Comparison of ENCODE assay signal across 8 cellular contexts in genomic region chr1:11478571-11479374, GRCh38. TPM values are rescaled to one million over a fixed set of nuclear protein-coding genes. Genes with fewer than 3 reads are reported as not detected.
DNase-seq lines count a peak whose midpoint lies in the region; ATAC-seq and TF ChIP-seq lines count a peak whose summit lies in the region.

A gene with protein sequence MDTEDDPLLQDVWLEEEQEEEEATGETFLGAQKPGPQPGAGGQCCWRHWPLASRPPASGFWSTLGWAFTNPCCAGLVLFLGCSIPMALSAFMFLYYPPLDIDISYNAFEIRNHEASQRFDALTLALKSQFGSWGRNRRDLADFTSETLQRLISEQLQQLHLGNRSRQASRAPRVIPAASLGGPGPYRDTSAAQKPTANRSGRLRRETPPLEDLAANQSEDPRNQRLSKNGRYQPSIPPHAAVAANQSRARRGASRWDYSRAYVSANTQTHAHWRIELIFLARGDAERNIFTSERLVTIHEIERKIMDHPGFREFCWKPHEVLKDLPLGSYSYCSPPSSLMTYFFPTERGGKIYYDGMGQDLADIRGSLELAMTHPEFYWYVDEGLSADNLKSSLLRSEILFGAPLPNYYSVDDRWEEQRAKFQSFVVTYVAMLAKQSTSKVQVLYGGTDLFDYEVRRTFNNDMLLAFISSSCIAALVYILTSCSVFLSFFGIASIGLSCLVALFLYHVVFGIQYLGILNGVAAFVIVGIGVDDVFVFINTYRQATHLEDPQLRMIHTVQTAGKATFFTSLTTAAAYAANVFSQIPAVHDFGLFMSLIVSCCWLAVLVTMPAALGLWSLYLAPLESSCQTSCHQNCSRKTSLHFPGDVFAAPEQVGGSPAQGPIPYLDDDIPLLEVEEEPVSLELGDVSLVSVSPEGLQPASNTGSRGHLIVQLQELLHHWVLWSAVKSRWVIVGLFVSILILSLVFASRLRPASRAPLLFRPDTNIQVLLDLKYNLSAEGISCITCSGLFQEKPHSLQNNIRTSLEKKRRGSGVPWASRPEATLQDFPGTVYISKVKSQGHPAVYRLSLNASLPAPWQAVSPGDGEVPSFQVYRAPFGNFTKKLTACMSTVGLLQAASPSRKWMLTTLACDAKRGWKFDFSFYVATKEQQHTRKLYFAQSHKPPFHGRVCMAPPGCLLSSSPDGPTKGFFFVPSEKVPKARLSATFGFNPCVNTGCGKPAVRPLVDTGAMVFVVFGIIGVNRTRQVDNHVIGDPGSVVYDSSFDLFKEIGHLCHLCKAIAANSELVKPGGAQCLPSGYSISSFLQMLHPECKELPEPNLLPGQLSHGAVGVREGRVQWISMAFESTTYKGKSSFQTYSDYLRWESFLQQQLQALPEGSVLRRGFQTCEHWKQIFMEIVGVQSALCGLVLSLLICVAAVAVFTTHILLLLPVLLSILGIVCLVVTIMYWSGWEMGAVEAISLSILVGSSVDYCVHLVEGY (N-terminal part only) (plus strand): TSS chr1:11479155. CDS start chr1:11500993, 21,838 bp downstream.

- H3K4me1 ChIP-seq in HAP-1 (no peaks in the 10 kb centered on the region; the same call in 1 of the 2 replicates), gastrocnemius medialis (peaks cover 6 to 9% of the 10 kb centered on the region in 2 donors)

- no peak within 1 kb of the TSS for H3K27ac ChIP-seq in gastrocnemius medialis

- no peaks in the 10 kb centered on the region for H3K36me3 Mint-ChIP-seq in T-cell

- H3K36me3 ChIP-seq in HAP-1 (replicated peaks) (no peaks in the 10 kb centered on the region), gastrocnemius medialis (no peaks in the 10 kb centered on the region)

- H3K27me3 Mint-ChIP-seq in T-cell: peaks cover 41 to 56% of the 10 kb centered on the region in 2 donors

- DNase-seq in EH (ENCODE audit: low read depth) (peak; percentile 64), HAP-1 (ENCODE audit: low spot score in 2 of 2) (peak; percentile 77 to 92), NB4 (ENCODE audit: low read depth) (peak; percentile 56), T-cell (peak; percentile 19 to 68 (median 52)), amniotic stem cell (lab: John Stamatoyannopoulos, UW) (peak; percentile 24), hepatic stellate cell (ENCODE audit: low spot score) (peak; percentile 90), gastrocnemius medialis (no peak), cortex of kidney (lab: John Stamatoyannopoulos, UW) (no peak)

- POLR2A ChIA-PET in T-cell (lab: Charles Lee): no interaction called here

- ATAC-seq in T-cell (replicated peaks in 1 of 4): peak; percentile 83 to 89 (median 88)
- no peak for ATAC-seq in gastrocnemius medialis

- H3K4me3 ChIP-seq in HAP-1 (peak within 1 kb of the TSS; percentile 37), NB4 (ENCODE audit: low read depth, low read length) (no peak within 1 kb of the TSS), gastrocnemius medialis (peak within 1 kb of the TSS; percentile 48 to 60 (median 50))

- intact Hi-C loops in gastrocnemius medialis (cut with DNase I; ENCODE audit: low total_unique reads): loop anchor here (2.0 kb wide), 1 partner anchor 164 kb away; no protein-coding TSS in a partner anchor

- H3K9me3 ChIP-seq in HAP-1: no peaks in the 10 kb centered on the region
- H3K9me3 ChIP-seq in gastrocnemius medialis: no peaks in the 10 kb centered on the region

- H3K9me3 Mint-ChIP-seq in T-cell: peaks cover 0 to 5% (median 0%) of the 10 kb centered on the region in 3 donors

- TF ChIP-seq POLR2A in NB4 (IDR thresholded peaks at IDR 0.05; ENCODE audit: extremely low read depth, insufficient read length) (no peak), gastrocnemius medialis (IDR thresholded peaks at IDR 0.05) (peak in 1 of 2 donors; percentile 12)

- CTCF ChIA-PET in T-cell (lab: Charles Lee): interaction anchor here in 1 of 2 donors (0.6 kb wide), 1 partner anchor 1678 kb away, joined by 3 read pairs; no protein-coding TSS in a partner anchor

- H3K4me1 Mint-ChIP-seq in T-cell: peaks cover 13 to 17% (median 16%) of the 10 kb centered on the region in 3 donors

- H3K4me3 Mint-ChIP-seq in T-cell: peak within 1 kb of the TSS; percentile 64 to 80 (median 70)

- in situ Hi-C loops in HAP-1 (cut with MboI; ENCODE audit: low sequenced_read_pairs): loop anchor here (10.0 kb wide), 1 partner anchor 236 kb away; no protein-coding TSS in a partner anchor
- in situ Hi-C loops in gastrocnemius medialis (cut with MboI; ENCODE audit: low sequenced_read_pairs in 4 of 4): no loop called here

- peaks cover 19% of the 10 kb centered on the region for H3K27me3 ChIP-seq in HAP-1 (ENCODE audit: low read depth)
- H3K27me3 ChIP-seq in gastrocnemius medialis: peaks cover 60 to 68% (median 61%) of the 10 kb centered on the region in 3 donors

- H3K27ac Mint-ChIP-seq in T-cell: no peak within 1 kb of the TSS

- TF ChIP-seq CTCF in NB4 (IDR thresholded peaks at IDR 0.05; ENCODE audit: low read depth, low read length): peak; percentile 32
- peak in 4 of 5 experiments; percentile 6 to 54 (median 42) for TF ChIP-seq CTCF in gastrocnemius medialis (IDR thresholded peaks at IDR 0.05 in 4 of 5, conservative IDR thresholded peaks at IDR 0.05 in 1 of 5)

RNA-seq across cellular contexts. Expression of the gene that starts here (rescaled TPM):
- total RNA-seq in T-cell (1 to 10 TPM in 2 of 5 donors, under 1 TPM in 3; 0.42 to 2.0 (median 0.95) TPM), gastrocnemius medialis (not detected)

Comparison
In these comparisons a context has a peak if more than half of its experiments do, and no peak if none do; other contexts are left out.
1. DNase-seq: peak in EH (single experiment), HAP-1 (2 of 2), NB4 (single experiment), T-cell (34 of 34), amniotic stem cell (single experiment) and hepatic stellate cell (single experiment); none in gastrocnemius medialis (0 of 2) and cortex of kidney (single experiment).
2. ATAC-seq: peak in T-cell (4 of 4); none in gastrocnemius medialis (0 of 2).